19 cellular contexts compared by ENCODE assay signal in genomic region chr18:62760403-62760734, GRCh38. TPM values are rescaled to one million over a fixed set of nuclear protein-coding genes. Genes with fewer than 3 reads are reported as not detected.
A peak's percentile ranks its signal among the peaks of the same experiment; 100 is the strongest.
DNase-seq lines count a peak whose midpoint lies in the region; FAIRE-seq and TF ChIP-seq lines count a peak whose summit lies in the region.
"Had no signal": no experiment of that assay in that cellular context is flagged by ENCODE, and none has a peak within 500 bp of the region (broad histone marks: within the 10 kb centered on the region; RNA-seq: fewer than 3 reads in every experiment).

No MANE protein-coding gene starts in this region.

- H3K27me3 ChIP-seq in HUES64 (ENCODE audit: insufficient read depth, low read length) (no peaks in the 10 kb centered on the region), mammary epithelial cell (ENCODE audit: insufficient read depth, low read length) (no peaks in the 10 kb centered on the region), keratinocyte (ENCODE audit: control insufficient read depth, extremely low read depth, insufficient read depth, low read length) (no peaks in the 10 kb centered on the region), smooth muscle cell (ENCODE audit: low read depth) (no peaks in the 10 kb centered on the region)
- H3K27me3 ChIP-seq: ascending aorta, gastrocnemius medialis, Peyer's patch, testis had no signal

- TF ChIP-seq CTCF in mammary epithelial cell (conservative IDR thresholded peaks at IDR 0.05 in 1 of 2, IDR thresholded peaks at IDR 0.05 in 1 of 2; ENCODE audit: extremely low read depth in 1 of 2, insufficient read depth in 1 of 2, low read depth in 1 of 2, low read length in 2 of 2) (no peak), keratinocyte (optimal IDR thresholded peaks at IDR 0.05 in 1 of 3, IDR thresholded peaks at IDR 0.05 in 1 of 3, conservative IDR thresholded peaks at IDR 0.05 in 1 of 3; ENCODE audit: extremely low read depth in 1 of 3, insufficient read depth in 2 of 3, low read length in 3 of 3) (no peak), smooth muscle cell (IDR thresholded peaks at IDR 0.05; ENCODE audit: borderline replicate concordance, insufficient read depth, poor library complexity, severe bottlenecking) (no peak), Calu3 (IDR thresholded peaks at IDR 0.05; ENCODE audit: unreplicated experiment) (no peak)

- peak overlapping the region; percentile 49 for H2AFZ ChIP-seq in mammary epithelial cell (ENCODE audit: low read depth, low read length)
- H2AFZ ChIP-seq in keratinocyte (ENCODE audit: control insufficient read depth, low read length) = peak overlapping the region; percentile 38
- H2AFZ ChIP-seq in smooth muscle cell (ENCODE audit: low read depth) = no peak overlapping the region

- H3K4me3 ChIP-seq in HUES64 (ENCODE audit: low read length) (0 out of 2 replicates have a peak overlapping the region, but pooled peaks have one; percentile 1), mammary epithelial cell (replicated peaks in 1 of 3; ENCODE audit: insufficient read depth in 1 of 3, low read depth in 2 of 3, low read length in 3 of 3) (no peak overlapping the region), keratinocyte (ENCODE audit: control insufficient read depth in 2 of 3, extremely low read depth in 1 of 3, insufficient read depth in 2 of 3, low read depth in 1 of 3, low read length in 3 of 3) (peak overlapping the region in 2 of 3 experiments; percentile 52 to 57), smooth muscle cell (no peak overlapping the region)
- H3K4me3 ChIP-seq: ascending aorta, gastrocnemius medialis, Peyer's patch, testis had no signal

- BruUV-seq in mammary epithelial cell (replicated peaks; lab: Mats Ljungman, UMichigan) (no TSS peak), Calu3 (replicated peaks; lab: Mats Ljungman, UMichigan) (no TSS peak)

- H3K9ac ChIP-seq in HUES64 (ENCODE audit: low read depth, low read length) = peak overlapping the region; percentile 21; the same call in 1 of the 2 replicates
- H3K9ac ChIP-seq in mammary epithelial cell (ENCODE audit: insufficient read depth, low read length) = peak overlapping the region; percentile 12
- peak overlapping the region; percentile 60 for H3K9ac ChIP-seq in keratinocyte (ENCODE audit: control insufficient read depth, extremely low read depth, insufficient read depth, low read length)
- no peak overlapping the region for H3K9ac ChIP-seq in smooth muscle cell (ENCODE audit: low read depth)

- H3K27me3 Mint-ChIP-seq in Calu3 (ENCODE audit: unreplicated experiment) = no peaks in the 10 kb centered on the region
- H3K27me3 Mint-ChIP-seq: activated CD4-positive, alpha-beta T cell treated with anti-CD3 and anti-CD28 coated beads, Interleukin-2, amount 10 ng/mL, durations not matched to agents 24 days and 14 days; B cell had no signal

- H4K20me1 ChIP-seq in mammary epithelial cell (ENCODE audit: insufficient read depth, low read length) = no peaks in the 10 kb centered on the region
- no peaks in the 10 kb centered on the region for H4K20me1 ChIP-seq in keratinocyte (ENCODE audit: control insufficient read depth, extremely low read depth, insufficient read depth, low read length)
- H4K20me1 ChIP-seq in smooth muscle cell (ENCODE audit: low read depth) = no peaks in the 10 kb centered on the region

- peaks cover 6% of the 10 kb centered on the region for H3K36me3 Mint-ChIP-seq in Calu3 (ENCODE audit: insufficient read depth, unreplicated experiment)

- DNase-seq in mammary epithelial cell (no peak), keratinocyte (ENCODE audit: low read depth, low spot score) (no peak), smooth muscle cell (lab: John Stamatoyannopoulos, UW; ENCODE audit: unreplicated experiment) (no peak), Calu3 (no peak), putamen (ENCODE audit: low spot score) (no peak), T-helper 2 cell (no peak), DMS 273 (lab: John Stamatoyannopoulos, UW; ENCODE audit: unreplicated experiment) (no peak)
- DNase-seq: activated CD4-positive, alpha-beta T cell treated with anti-CD3 and anti-CD28 coated beads, Interleukin-2, amount 10 ng/mL, durations not matched to agents 24 days and 14 days; activated CD8-positive, alpha-beta memory T cell treated with anti-CD3 and anti-CD28 coated beads, Interleukin-2, amount 50 U/mL, for 4 hours; cortex of kidney; gastrocnemius medialis; left ventricle myocardium superior; NCI-H146; NCI-H82; Peyer's patch; testis had no signal

- no peak overlapping the region for H3K27ac Mint-ChIP-seq in Calu3 (ENCODE audit: unreplicated experiment)
- H3K27ac Mint-ChIP-seq: activated CD4-positive, alpha-beta T cell treated with anti-CD3 and anti-CD28 coated beads, Interleukin-2, amount 10 ng/mL, durations not matched to agents 24 days and 14 days; B cell had no signal

- in situ Hi-C loops in mammary epithelial cell (cut with MboI; ENCODE audit: low sequenced_read_pairs in 2 of 2) = no loop called here

- H3K4me3 Mint-ChIP-seq in Calu3 (ENCODE audit: low read depth, unreplicated experiment) = no peak overlapping the region
- H3K4me3 Mint-ChIP-seq: activated CD4-positive, alpha-beta T cell treated with anti-CD3 and anti-CD28 coated beads, Interleukin-2, amount 10 ng/mL, durations not matched to agents 24 days and 14 days; B cell had no signal

- H3K36me3 ChIP-seq in HUES64 (ENCODE audit: insufficient read depth, low read length) (no peaks in the 10 kb centered on the region), mammary epithelial cell (ENCODE audit: insufficient read depth, low read length) (no peaks in the 10 kb centered on the region), keratinocyte (ENCODE audit: control insufficient read depth in 2 of 2, extremely low read depth in 1 of 2, insufficient read depth in 2 of 2, low read length in 2 of 2) (no peaks in the 10 kb centered on the region), smooth muscle cell (ENCODE audit: low read depth) (no peaks in the 10 kb centered on the region)
- H3K36me3 ChIP-seq: ascending aorta, gastrocnemius medialis, Peyer's patch had no signal

- H3K4me1 Mint-ChIP-seq in Calu3 (ENCODE audit: low read depth, unreplicated experiment) = peaks cover 74% of the 10 kb centered on the region
- H3K4me1 Mint-ChIP-seq: activated CD4-positive, alpha-beta T cell treated with anti-CD3 and anti-CD28 coated beads, Interleukin-2, amount 10 ng/mL, durations not matched to agents 24 days and 14 days had no signal

- peak; percentile 63 for FAIRE-seq in keratinocyte (lab: Jason Lieb, UNC)

- CTCF ChIA-PET in mammary epithelial cell (lab: Charles Lee; ENCODE audit: low non-redundant PET) (no interaction called here), Calu3 (lab: Charles Lee) (no interaction called here)

- intact Hi-C loops in mammary epithelial cell (cut with micrococcal nuclease) (no loop called here), Calu3 (cut with micrococcal nuclease; ENCODE audit: unreplicated experiment) (no loop called here)

- H3K27ac ChIP-seq in HUES64 (ENCODE audit: low read depth, low read length) (peak overlapping the region; percentile 90), mammary epithelial cell (ENCODE audit: insufficient read depth, low read depth, low read length) (peak overlapping the region; percentile 58), keratinocyte (ENCODE audit: control insufficient read depth, insufficient read depth, low read length) (peak overlapping the region; percentile 89), smooth muscle cell (ENCODE audit: low read depth) (no peak overlapping the region)
- H3K27ac ChIP-seq: ascending aorta, gastrocnemius medialis, Peyer's patch, testis had no signal

- peaks cover 71% of the 10 kb centered on the region for H3K4me1 ChIP-seq in HUES64 (ENCODE audit: insufficient read depth, low read length)
- H3K4me1 ChIP-seq in mammary epithelial cell (ENCODE audit: insufficient read depth, low read length) = peaks cover 45% of the 10 kb centered on the region
- H3K4me1 ChIP-seq in keratinocyte (ENCODE audit: control insufficient read depth, extremely low read depth, insufficient read depth, low read length) = peaks cover 66% of the 10 kb centered on the region
- peaks cover 30% of the 10 kb centered on the region for H3K4me1 ChIP-seq in smooth muscle cell (ENCODE audit: low read depth)
- H3K4me1 ChIP-seq: ascending aorta, Peyer's patch, testis had no signal

- peaks cover 68% of the 10 kb centered on the region for H3K79me2 ChIP-seq in mammary epithelial cell (ENCODE audit: insufficient read depth, low read length)
- peaks cover 37% of the 10 kb centered on the region for H3K79me2 ChIP-seq in keratinocyte (ENCODE audit: control insufficient read depth, insufficient read depth, low read length)
- H3K79me2 ChIP-seq in smooth muscle cell (ENCODE audit: low read depth) = peaks cover 53% of the 10 kb centered on the region

- 33% methylated on average over 4 of the region's 5 CpGs for WGBS in HUES64
- 22% methylated on average over 4 of the region's 5 CpGs for WGBS in mammary epithelial cell (ENCODE audit: low coverage, missing lambda C conversion rate)
- 53% methylated on average over 5 of the region's 5 CpGs for WGBS in smooth muscle cell (ENCODE audit: low lambda C conversion rate)

- peaks cover 2% of the 10 kb centered on the region for H3F3A ChIP-seq in smooth muscle cell (ENCODE audit: low read depth)

- H3K9me1 ChIP-seq in keratinocyte (ENCODE audit: control insufficient read depth, extremely low read depth, insufficient read depth, low read length) = no peaks in the 10 kb centered on the region

- H3K9me3 ChIP-seq in HUES64 (ENCODE audit: insufficient read depth, low read depth, low read length) = no peaks in the 10 kb centered on the region
- no peaks in the 10 kb centered on the region for H3K9me3 ChIP-seq in mammary epithelial cell (replicated peaks; ENCODE audit: insufficient read depth, low read length)
- H3K9me3 ChIP-seq in keratinocyte (ENCODE audit: control insufficient read depth, low read depth, low read length) = no peaks in the 10 kb centered on the region
- no peaks in the 10 kb centered on the region for H3K9me3 ChIP-seq in smooth muscle cell (replicated peaks; ENCODE audit: low read depth)
- H3K9me3 ChIP-seq: ascending aorta, gastrocnemius medialis, Peyer's patch, testis had no signal

- H3K4me2 ChIP-seq in mammary epithelial cell (ENCODE audit: insufficient read depth, low read depth, low read length) (peak overlapping the region; percentile 53), keratinocyte (ENCODE audit: control insufficient read depth, extremely low read depth, insufficient read depth, low read depth, low read length) (peak overlapping the region; percentile 96), smooth muscle cell (peak overlapping the region; percentile 56)

- dilution Hi-C loops in mammary epithelial cell (cut with HindIII; ENCODE audit: low sequenced_read_pairs) (no loop called here), keratinocyte (cut with MboI; ENCODE audit: extremely low pct_ligation_motif_present, low sequenced_read_pairs) (no loop called here)

- no peaks in the 10 kb centered on the region for H3K9me3 Mint-ChIP-seq in Calu3 (ENCODE audit: low read depth, unreplicated experiment)
- H3K9me3 Mint-ChIP-seq: activated CD4-positive, alpha-beta T cell treated with anti-CD3 and anti-CD28 coated beads, Interleukin-2, amount 10 ng/mL, durations not matched to agents 24 days and 14 days had no signal

RNA-seq across cellular contexts. Expression of gene PHLPP1, which starts 45.0 kb away (rescaled TPM):
- polyA plus RNA-seq in HUES64 (2013, experiment 1 of 2) = 18.5 TPM
- 18.0 TPM for polyA plus RNA-seq in HUES64 (2013, experiment 2 of 2)
- total RNA-seq in mammary epithelial cell (10 to 100 TPM in 1 of 2 donors, 1 to 10 TPM in 1; 9.3 to 14.8 TPM), smooth muscle cell (4.3 and 5.3 TPM in 2 replicates), Calu3 (2022) (28.0 and 32.8 TPM in 2 replicates)
- polyA plus RNA-seq in mammary epithelial cell (8.4 TPM), keratinocyte (5.8 to 10.0 TPM (median 8.4 TPM) in 3 replicates), smooth muscle cell (1.1 and 3.1 TPM in 2 replicates)
- polyA minus RNA-seq in mammary epithelial cell (36.2 TPM), keratinocyte (12.4 to 21.3 TPM (median 15.6 TPM) in 3 replicates)
- polyA plus RNA-seq in keratinocyte (2011; ENCODE audit: low read depth) = 2.9 TPM
- 5.0 and 6.7 TPM in 2 replicates for polyA plus RNA-seq in keratinocyte (2011; cell fraction: cytosol; rRNA removed)
- 12.7 and 13.5 TPM in 2 replicates for polyA plus RNA-seq in keratinocyte (2011; cell fraction: nucleus; rRNA removed)
- 5.5 and 7.3 TPM in 2 replicates for polyA plus RNA-seq in keratinocyte (2012; ENCODE audit: low replicate concordance)
- polyA minus RNA-seq in keratinocyte (2011; cell fraction: cytosol; rRNA and poly(A)+ RNA removed) = 7.3 TPM
- 13.6 and 34.7 TPM in 2 replicates for polyA minus RNA-seq in keratinocyte (2011; cell fraction: nucleus; rRNA and poly(A)+ RNA removed)

Comparison
In these comparisons a context has a peak if more than half of its experiments do, and no peak if none do; other contexts are left out.
1. H3K4me3 ChIP-seq: peak in HUES64 (single experiment) and keratinocyte (2 of 3); none in mammary epithelial cell (0 of 3) and smooth muscle cell (single experiment).
2. Peak in every context shown above with its lines, with median percentiles within 50 percentile points of each other: H3K4me2 ChIP-seq.